25 cellular contexts compared by ENCODE assay signal in genomic region chr14:105701456-105702274, GRCh38.
DNase-seq lines count a peak whose midpoint lies in the region; ATAC-seq and TF ChIP-seq lines count a peak whose summit lies in the region.
"Had no signal": no experiment of that assay in that cellular context is flagged by ENCODE, and none has a peak within 500 bp of the region (broad histone marks: within the 10 kb centered on the region; RNA-seq: fewer than 3 reads in every experiment).

No MANE protein-coding gene starts in this region.

- H3K36me3 Mint-ChIP-seq in activated CD4-positive, alpha-beta T cell treated with anti-CD3 and anti-CD28 coated beads, Interleukin-2, amount 10 ng/mL, durations not matched to agents 7 days and 5 days (ENCODE audit: low read depth): no peaks in the 10 kb centered on the region
- H3K36me3 Mint-ChIP-seq in activated T-helper 17 cell treated with anti-CD3 and anti-CD28 coated beads, Interleukin-2, amount 50 U/mL, for 72 hours (ENCODE audit: low read depth): no peaks in the 10 kb centered on the region
- no peaks in the 10 kb centered on the region for H3K36me3 Mint-ChIP-seq in stimulated activated effector memory CD8-positive, alpha-beta T cell treated with anti-CD3 and anti-CD28 coated beads, Interleukin-12 subunit alpha, Interleukin-12 subunit beta, amount 100 ng/mL, for 72 hours

- intact Hi-C loops in gastrocnemius medialis (cut with DNase I; ENCODE audit: low total_unique reads): loop anchor here (5.0 kb wide), 1 partner anchor 119 kb away; no protein-coding TSS in a partner anchor

- H3K4me3 ChIP-seq in gastrocnemius medialis: no peak overlapping the region
- H3K4me3 ChIP-seq: GM23248, psoas muscle, skin epidermis, vagina had no signal

- peaks cover 14% of the 10 kb centered on the region for H3K4me1 Mint-ChIP-seq in activated CD4-positive, alpha-beta T cell treated with anti-CD3 and anti-CD28 coated beads, Interleukin-2, amount 10 ng/mL, durations not matched to agents 7 days and 5 days
- no peaks in the 10 kb centered on the region for H3K4me1 Mint-ChIP-seq in activated T-helper 17 cell treated with anti-CD3 and anti-CD28 coated beads, Interleukin-2, amount 50 U/mL, for 72 hours
- peaks cover 16% of the 10 kb centered on the region for H3K4me1 Mint-ChIP-seq in stimulated activated effector memory CD8-positive, alpha-beta T cell treated with anti-CD3 and anti-CD28 coated beads, Interleukin-12 subunit alpha, Interleukin-12 subunit beta, amount 100 ng/mL, for 72 hours
- H3K4me1 Mint-ChIP-seq: mesothelial cell of epicardium, nephron had no signal

- no peaks in the 10 kb centered on the region for H3K4me1 ChIP-seq in gastrocnemius medialis
- H3K4me1 ChIP-seq: psoas muscle, vagina had no signal

- no peak for TF ChIP-seq POLR2A in gastrocnemius medialis (IDR thresholded peaks at IDR 0.05)

- in situ Hi-C loops in gastrocnemius medialis (cut with MboI; ENCODE audit: low sequenced_read_pairs in 4 of 4): no loop called here
- in situ Hi-C loops in GM13977 (cut with MboI; ENCODE audit: low pct_unique_long_range_greater_than_20kb, low sequenced_read_pairs, unreplicated experiment): loop anchor here (25.0 kb wide), 1 partner anchor 161 kb away; no protein-coding TSS in a partner anchor

- no peaks in the 10 kb centered on the region for H3K27me3 ChIP-seq in gastrocnemius medialis
- H3K27me3 ChIP-seq: vagina had no signal

- peak overlapping the region; percentile 0 for H3K27ac Mint-ChIP-seq in activated CD4-positive, alpha-beta T cell treated with anti-CD3 and anti-CD28 coated beads, Interleukin-2, amount 10 ng/mL, durations not matched to agents 7 days and 5 days
- H3K27ac Mint-ChIP-seq in activated T-helper 17 cell treated with anti-CD3 and anti-CD28 coated beads, Interleukin-2, amount 50 U/mL, for 72 hours: peak overlapping the region; percentile 77
- H3K27ac Mint-ChIP-seq in stimulated activated effector memory CD8-positive, alpha-beta T cell treated with anti-CD3 and anti-CD28 coated beads, Interleukin-12 subunit alpha, Interleukin-12 subunit beta, amount 100 ng/mL, for 72 hours: peak overlapping the region; percentile 83
- H3K27ac Mint-ChIP-seq: activated naive CD4-positive, alpha-beta T cell treated with anti-CD3 and anti-CD28 coated beads for 36 hours; mesothelial cell of epicardium; nephron had no signal

- H3K27me3 Mint-ChIP-seq in activated CD4-positive, alpha-beta T cell treated with anti-CD3 and anti-CD28 coated beads, Interleukin-2, amount 10 ng/mL, durations not matched to agents 7 days and 5 days: no peaks in the 10 kb centered on the region
- H3K27me3 Mint-ChIP-seq in activated T-helper 17 cell treated with anti-CD3 and anti-CD28 coated beads, Interleukin-2, amount 50 U/mL, for 72 hours: peaks cover 4% of the 10 kb centered on the region

- no peak for DNase-seq in activated CD4-positive, alpha-beta T cell treated with anti-CD3 and anti-CD28 coated beads, Interleukin-2, amount 10 ng/mL, durations not matched to agents 7 days and 5 days
- no peak for DNase-seq in activated CD4-positive, alpha-beta T cell treated with anti-CD3 and anti-CD28 coated beads for 48 hours
- DNase-seq in stimulated activated effector memory CD8-positive, alpha-beta T cell treated with anti-CD3 and anti-CD28 coated beads, Interleukin-12 subunit alpha, Interleukin-12 subunit beta, amount 100 ng/mL, for 72 hours (ENCODE audit: low spot score in 2 of 2): no peak
- DNase-seq in gastrocnemius medialis: no peak
- no peak for DNase-seq in NCI-H2196 (lab: John Stamatoyannopoulos, UW; ENCODE audit: unreplicated experiment)
- DNase-seq in GM13977 (ENCODE audit: low spot score): no peak
- DNase-seq: cerebellar nuclear complex; DMS 273 treated with DMSO at 0.1 percent for 48 hours; effector CD4-positive, alpha-beta T cell; GM23248; KBM-7; left colon; NCI-H187 treated with DMSO at 0.1 percent for 48 hours; NCI-H510A treated with DMSO at 0.1 percent for 48 hours; psoas muscle; stimulated activated CD4-positive, alpha-beta T cell treated with anti-CD3 and anti-CD28 coated beads, Interleukin-2, amount 100 ng/mL, for 48 hours; WERI-Rb-1 had no signal

- CTCF ChIA-PET in activated CD4-positive, alpha-beta T cell treated with anti-CD3 and anti-CD28 coated beads, Interleukin-2, amount 10 ng/mL, durations not matched to agents 7 days and 5 days (lab: Charles Lee): no interaction called here

- no peak for TF ChIP-seq CTCF in gastrocnemius medialis (IDR thresholded peaks at IDR 0.05 in 4 of 5, conservative IDR thresholded peaks at IDR 0.05 in 1 of 5)
- TF ChIP-seq CTCF in GM13977 (IDR thresholded peaks at IDR 0.05; ENCODE audit: extremely low read depth, insufficient read depth, missing control alignments): no peak

- no peaks in the 10 kb centered on the region for H3K36me3 ChIP-seq in gastrocnemius medialis
- H3K36me3 ChIP-seq: vagina, WERI-Rb-1 had no signal

- POLR2A ChIA-PET in activated CD4-positive, alpha-beta T cell treated with anti-CD3 and anti-CD28 coated beads, Interleukin-2, amount 10 ng/mL, durations not matched to agents 7 days and 5 days (lab: Charles Lee): no interaction called here

- H3K27ac ChIP-seq in gastrocnemius medialis: no peak overlapping the region
- H3K27ac ChIP-seq: GM23248, psoas muscle, vagina, WERI-Rb-1 had no signal

- ATAC-seq in HG02973 (IDR thresholded peaks at IDR 0.05; ENCODE audit: unreplicated experiment): peak; percentile 0
- ATAC-seq in activated T-helper 17 cell treated with anti-CD3 and anti-CD28 coated beads, Interleukin-2, amount 50 U/mL, for 72 hours (replicated peaks): peak; percentile 42
- no peak for ATAC-seq in stimulated activated effector memory CD8-positive, alpha-beta T cell treated with anti-CD3 and anti-CD28 coated beads, Interleukin-12 subunit alpha, Interleukin-12 subunit beta, amount 100 ng/mL, for 72 hours
- ATAC-seq in gastrocnemius medialis: no peak
- ATAC-seq: left colon, psoas muscle, Right ventricle myocardium inferior had no signal

- no peaks in the 10 kb centered on the region for H3K9me3 ChIP-seq in gastrocnemius medialis
- H3K9me3 ChIP-seq: psoas muscle, vagina had no signal

- H3K4me3 Mint-ChIP-seq in activated CD4-positive, alpha-beta T cell treated with anti-CD3 and anti-CD28 coated beads, Interleukin-2, amount 10 ng/mL, durations not matched to agents 7 days and 5 days: no peak overlapping the region
- H3K4me3 Mint-ChIP-seq in activated T-helper 17 cell treated with anti-CD3 and anti-CD28 coated beads, Interleukin-2, amount 50 U/mL, for 72 hours: no peak overlapping the region
- H3K4me3 Mint-ChIP-seq in stimulated activated effector memory CD8-positive, alpha-beta T cell treated with anti-CD3 and anti-CD28 coated beads, Interleukin-12 subunit alpha, Interleukin-12 subunit beta, amount 100 ng/mL, for 72 hours: no peak overlapping the region
- H3K4me3 Mint-ChIP-seq: activated naive CD4-positive, alpha-beta T cell treated with anti-CD3 and anti-CD28 coated beads for 36 hours; mesothelial cell of epicardium; nephron had no signal

- no peaks in the 10 kb centered on the region for H3K9me3 Mint-ChIP-seq in activated CD4-positive, alpha-beta T cell treated with anti-CD3 and anti-CD28 coated beads, Interleukin-2, amount 10 ng/mL, durations not matched to agents 7 days and 5 days
- H3K9me3 Mint-ChIP-seq in activated T-helper 17 cell treated with anti-CD3 and anti-CD28 coated beads, Interleukin-2, amount 50 U/mL, for 72 hours: no peaks in the 10 kb centered on the region
- H3K9me3 Mint-ChIP-seq in stimulated activated effector memory CD8-positive, alpha-beta T cell treated with anti-CD3 and anti-CD28 coated beads, Interleukin-12 subunit alpha, Interleukin-12 subunit beta, amount 100 ng/mL, for 72 hours: no peaks in the 10 kb centered on the region
- H3K9me3 Mint-ChIP-seq: activated naive CD4-positive, alpha-beta T cell treated with anti-CD3 and anti-CD28 coated beads for 36 hours had no signal

Comparison
In these comparisons a context has a peak if more than half of its experiments do, and no peak if none do; other contexts are left out.
1. H3K27ac Mint-ChIP-seq: peak in every context shown above with its lines; median percentile 83 in stimulated activated effector memory CD8-positive, alpha-beta T cell treated with anti-CD3 and anti-CD28 coated beads, Interleukin-12 subunit alpha, Interleukin-12 subunit beta, amount 100 ng/mL, for 72 hours; 77 in activated T-helper 17 cell treated with anti-CD3 and anti-CD28 coated beads, Interleukin-2, amount 50 U/mL, for 72 hours; 0 in activated CD4-positive, alpha-beta T cell treated with anti-CD3 and anti-CD28 coated beads, Interleukin-2, amount 10 ng/mL, durations not matched to agents 7 days and 5 days.
2. ATAC-seq: peak in HG02973 (single experiment) and activated T-helper 17 cell treated with anti-CD3 and anti-CD28 coated beads, Interleukin-2, amount 50 U/mL, for 72 hours (single experiment); none in stimulated activated effector memory CD8-positive, alpha-beta T cell treated with anti-CD3 and anti-CD28 coated beads, Interleukin-12 subunit alpha, Interleukin-12 subunit beta, amount 100 ng/mL, for 72 hours (single experiment) and gastrocnemius medialis (0 of 2).